Comparison of ENCODE assay signal across 9 cellular contexts in the genomic region with DNA sequence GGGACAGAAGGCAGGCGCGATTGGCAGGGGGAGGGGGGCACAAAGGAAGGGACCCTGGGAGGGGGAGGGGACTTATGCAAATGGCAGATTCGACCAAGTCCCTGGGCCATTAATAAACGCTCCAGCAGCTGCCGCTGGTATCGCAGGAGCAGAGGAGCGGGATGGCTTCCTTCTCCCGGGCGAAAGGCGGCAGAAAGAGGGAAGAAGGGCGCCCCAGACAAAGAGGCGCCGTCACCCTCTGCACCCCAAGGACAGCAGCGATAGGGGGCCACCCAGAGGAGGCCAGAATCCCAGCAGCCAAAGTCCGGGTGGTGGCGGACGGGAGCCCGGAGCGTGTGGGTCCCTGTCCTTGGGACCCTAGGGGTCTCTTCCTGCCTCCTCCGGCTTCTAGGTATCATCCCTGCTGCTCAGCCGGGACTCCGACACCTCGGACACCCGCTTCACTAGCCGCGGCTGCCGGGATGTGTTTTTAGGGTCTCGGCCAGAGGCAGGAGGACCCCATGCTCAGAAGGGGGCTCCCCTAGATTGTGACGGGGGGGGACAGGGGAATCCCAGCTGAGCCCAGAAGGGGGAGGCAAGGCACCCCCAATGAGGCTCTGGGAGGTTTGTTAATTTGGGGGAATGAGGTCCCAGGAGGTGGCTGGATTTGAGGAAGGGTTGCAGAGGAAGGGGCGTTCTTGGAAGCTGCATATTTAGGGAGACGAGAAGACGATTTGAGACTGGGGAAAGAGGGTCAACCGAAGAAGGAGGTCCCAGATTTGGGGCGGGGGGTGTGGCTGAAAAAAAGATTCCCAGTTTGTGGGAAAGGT. TPM values are rescaled to one million over a fixed set of nuclear protein-coding genes. Genes with fewer than 3 reads are reported as not detected.
DNase-seq lines count a peak whose midpoint lies in the region; ATAC-seq and TF ChIP-seq lines count a peak whose summit lies in the region.
"Had no signal": no experiment of that assay in that cellular context is flagged by ENCODE, and none has a peak within 500 bp of the region (broad histone marks: within the 10 kb centered on the region; RNA-seq: fewer than 3 reads in every experiment).

No MANE protein-coding gene starts in this region.

- H3K27me3 ChIP-seq in brain microvascular endothelial cell (replicated peaks): no peaks in the 10 kb centered on the region

- H3K4me3 ChIP-seq in brain microvascular endothelial cell (ENCODE audit: low read depth, low read length): peak overlapping the region; percentile 65

- no peaks in the 10 kb centered on the region for H3K36me3 Mint-ChIP-seq in natural killer cell

- intact Hi-C loops in natural killer cell (cut with micrococcal nuclease): no loop called here

- no peaks in the 10 kb centered on the region for H3K36me3 ChIP-seq in brain microvascular endothelial cell (replicated peaks)

- H3K27me3 Mint-ChIP-seq in natural killer cell (ENCODE audit: low read depth in 2 of 2): peaks cover 33 to 46% of the 10 kb centered on the region in 2 donors

- H3K4me1 Mint-ChIP-seq in natural killer cell: peaks cover 14 to 20% of the 10 kb centered on the region in 2 donors

- peak overlapping the region in 1 of 2 donors; percentile 56 for H3K27ac Mint-ChIP-seq in natural killer cell

- H3K4me3 Mint-ChIP-seq in natural killer cell: peak overlapping the region; percentile 84

- DNase-seq in DMS79 treated with DMSO at 0.1 percent for 48 hours (lab: John Stamatoyannopoulos, UW) (peak; percentile 46), NCI-H1417 (lab: John Stamatoyannopoulos, UW) (peak in 2 of 3 experiments; percentile 83 to 92), brain microvascular endothelial cell (no peak), natural killer cell (no peak)
- DNase-seq: kidney glomerular epithelial cell had no signal

- no peak overlapping the region for H3K27ac ChIP-seq in brain microvascular endothelial cell

- no peak for ATAC-seq in natural killer cell
- ATAC-seq in HG02798 (IDR thresholded peaks at IDR 0.05; ENCODE audit: poor library complexity, unreplicated experiment): no peak
- no peak for ATAC-seq in GM19395 (IDR thresholded peaks at IDR 0.05; ENCODE audit: unreplicated experiment)
- no peak for ATAC-seq in HG03432 (IDR thresholded peaks at IDR 0.05; ENCODE audit: unreplicated experiment)
- ATAC-seq in HG03280 (IDR thresholded peaks at IDR 0.05; ENCODE audit: unreplicated experiment): no peak

- no peak for TF ChIP-seq CTCF in brain microvascular endothelial cell (IDR thresholded peaks at IDR 0.05; ENCODE audit: low read depth, low read length, missing control alignments)
- TF ChIP-seq CTCF in natural killer cell (IDR thresholded peaks at IDR 0.05): no peak

- H3K9me3 Mint-ChIP-seq in natural killer cell: peaks cover 0 to 2% of the 10 kb centered on the region in 2 donors

- in situ Hi-C loops in brain microvascular endothelial cell (cut with HindIII; ENCODE audit: low pct_ligation_motif_present, low sequenced_read_pairs): no loop called here

RNA-seq across cellular contexts. Expression of gene PTPRS, which starts 1.7 kb away (rescaled TPM):
- under 1 TPM; 0.47 to 0.73 (median 0.61) TPM for total RNA-seq in natural killer cell

Comparison
In these comparisons a context has a peak if more than half of its experiments do, and no peak if none do; other contexts are left out.
1. DNase-seq: peak in DMS79 treated with DMSO at 0.1 percent for 48 hours (single experiment) and NCI-H1417 (2 of 3); none in brain microvascular endothelial cell (single experiment) and natural killer cell (single experiment).